Comparison of ENCODE assay signal across 31 cellular contexts in the genomic region with DNA sequence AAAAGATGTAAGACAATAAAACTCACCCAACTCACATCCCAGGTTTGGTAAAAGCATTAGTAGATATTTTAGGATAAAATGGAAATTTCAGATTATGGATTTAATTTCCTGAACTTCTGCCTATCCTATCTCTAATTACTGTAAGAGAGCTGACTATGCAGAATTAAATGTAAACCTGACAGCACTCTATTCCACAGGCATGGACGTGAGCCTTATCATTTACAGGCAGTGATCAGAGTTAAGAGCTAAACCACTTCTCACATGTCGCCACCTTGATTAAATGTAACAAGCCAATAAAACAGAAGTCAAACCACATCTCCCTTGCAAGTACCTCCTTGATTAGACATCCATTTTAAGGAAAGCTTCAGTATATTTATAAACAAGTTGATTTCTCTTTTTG.
"Had no signal": no experiment of that assay in that cellular context is flagged by ENCODE, and none has a peak within 500 bp of the region (broad histone marks: within the 10 kb centered on the region; RNA-seq: fewer than 3 reads in every experiment).

No MANE protein-coding gene starts in this region.

- H3K36me3 Mint-ChIP-seq: activated naive CD4-positive, alpha-beta T cell treated with anti-CD3 and anti-CD28 coated beads, Interleukin-2, amount 10 ng/mL, durations not matched to agents 7 days and 5 days; activated naive CD8-positive, alpha-beta T cell treated with anti-CD3 and anti-CD28 coated beads, Interleukin-2, amount 10 ng/mL, durations not matched to agents 7 days and 5 days; stimulated activated effector memory CD8-positive, alpha-beta T cell treated with anti-CD3 and anti-CD28 coated beads, Interleukin-12 subunit alpha, Interleukin-12 subunit beta, amount 100 ng/mL, for 72 hours had no signal

- ATAC-seq: activated CD4-positive, CD25-positive, alpha-beta regulatory T cell treated with anti-CD3 and anti-CD28 coated beads, Interleukin-2, amount 50 U/mL, for 24 hours; stimulated activated effector memory CD8-positive, alpha-beta T cell treated with anti-CD3 and anti-CD28 coated beads, Interleukin-12 subunit alpha, Interleukin-12 subunit beta, amount 100 ng/mL, for 72 hours had no signal

- H3K27ac Mint-ChIP-seq: activated naive CD4-positive, alpha-beta T cell treated with anti-CD3 and anti-CD28 coated beads, Interleukin-2, amount 10 ng/mL, durations not matched to agents 7 days and 5 days; activated naive CD8-positive, alpha-beta T cell treated with anti-CD3 and anti-CD28 coated beads, Interleukin-2, amount 10 ng/mL, durations not matched to agents 7 days and 5 days; activated T-helper 1 cell treated with anti-CD3 and anti-CD28 coated beads, Interleukin-12 subunit alpha, Interleukin-12 subunit beta, Interleukin-2, Interleukin-4 antibody, amounts not matched to agents 30 ng/mL and 10 ng/mL and 1 ng/mL, durations not matched to agents 14 hours and 24 hours and 36 hours; brain; stimulated activated effector memory CD8-positive, alpha-beta T cell treated with anti-CD3 and anti-CD28 coated beads, Interleukin-12 subunit alpha, Interleukin-12 subunit beta, amount 100 ng/mL, for 72 hours; stimulated activated naive CD8-positive, alpha-beta T cell treated with anti-CD3 and anti-CD28 coated beads, Interleukin-15, Interleukin-2, amounts not matched to agents 100 ng/mL and 50 ng/mL, for 24 hours had no signal

- DNase-seq: activated CD4-positive, alpha-beta T cell treated with anti-CD3 and anti-CD28 coated beads for 48 hours; activated CD4-positive, alpha-beta T cell treated with anti-CD3 and anti-CD28 coated beads, Interleukin-2, amount 50 U/mL, for 48 hours; activated CD8-positive, alpha-beta memory T cell treated with anti-CD3 and anti-CD28 coated beads for 24 hours; activated effector memory CD4-positive, alpha-beta T cell treated with anti-CD3 and anti-CD28 coated beads, Interleukin-2, amount 50 U/mL, for 16 hours; activated naive CD4-positive, alpha-beta T cell treated with anti-CD3 and anti-CD28 coated beads, Interleukin-2, amount 10 ng/mL, durations not matched to agents 7 days and 5 days; activated naive CD8-positive, alpha-beta T cell treated with anti-CD3 and anti-CD28 coated beads, Interleukin-2, amount 10 ng/mL, durations not matched to agents 7 days and 5 days; activated T-cell treated with anti-CD3 and anti-CD28 coated beads, Interleukin-2, amount 50 U/mL, for 1 hour; cortex of kidney; foreskin keratinocyte; heart left ventricle; mammary epithelial cell; ovary; retina; sigmoid colon; small intestine; stimulated activated CD4-positive, alpha-beta T cell treated with anti-CD3 and anti-CD28 coated beads, Interleukin-4, amount 100 ng/mL, for 24 hours; T-helper 2 cell; trophoblast cell; uterus had no signal

- H3K9me3 ChIP-seq: ascending aorta, esophagus muscularis mucosa, heart left ventricle, neutrophil, ovary, prostate gland, sigmoid colon, thoracic aorta, uterus had no signal

- H3K4me1 Mint-ChIP-seq: activated naive CD4-positive, alpha-beta T cell treated with anti-CD3 and anti-CD28 coated beads, Interleukin-2, amount 10 ng/mL, durations not matched to agents 7 days and 5 days; activated naive CD8-positive, alpha-beta T cell treated with anti-CD3 and anti-CD28 coated beads, Interleukin-2, amount 10 ng/mL, durations not matched to agents 7 days and 5 days; stimulated activated effector memory CD8-positive, alpha-beta T cell treated with anti-CD3 and anti-CD28 coated beads, Interleukin-12 subunit alpha, Interleukin-12 subunit beta, amount 100 ng/mL, for 72 hours had no signal

- H3K36me3 ChIP-seq: cardiac muscle cell, ovary, prostate gland, uterus had no signal

- H3K9me3 Mint-ChIP-seq: activated naive CD4-positive, alpha-beta T cell treated with anti-CD3 and anti-CD28 coated beads, Interleukin-2, amount 10 ng/mL, durations not matched to agents 7 days and 5 days; activated naive CD8-positive, alpha-beta T cell treated with anti-CD3 and anti-CD28 coated beads, Interleukin-2, amount 10 ng/mL, durations not matched to agents 7 days and 5 days; activated T-helper 1 cell treated with anti-CD3 and anti-CD28 coated beads, Interleukin-12 subunit alpha, Interleukin-12 subunit beta, Interleukin-2, Interleukin-4 antibody, amounts not matched to agents 30 ng/mL and 10 ng/mL and 1 ng/mL, durations not matched to agents 14 hours and 24 hours and 36 hours; brain; nephron; stimulated activated effector memory CD8-positive, alpha-beta T cell treated with anti-CD3 and anti-CD28 coated beads, Interleukin-12 subunit alpha, Interleukin-12 subunit beta, amount 100 ng/mL, for 72 hours; stimulated activated naive CD8-positive, alpha-beta T cell treated with anti-CD3 and anti-CD28 coated beads, Interleukin-15, Interleukin-2, amounts not matched to agents 100 ng/mL and 50 ng/mL, for 24 hours had no signal

- H3K27ac ChIP-seq: ascending aorta, cardiac muscle cell, esophagus muscularis mucosa, foreskin keratinocyte, heart left ventricle, neutrophil, ovary, prostate gland, sigmoid colon, thoracic aorta, uterus had no signal

- H3K4me3 Mint-ChIP-seq: activated naive CD4-positive, alpha-beta T cell treated with anti-CD3 and anti-CD28 coated beads, Interleukin-2, amount 10 ng/mL, durations not matched to agents 7 days and 5 days; activated naive CD8-positive, alpha-beta T cell treated with anti-CD3 and anti-CD28 coated beads, Interleukin-2, amount 10 ng/mL, durations not matched to agents 7 days and 5 days; activated T-helper 1 cell treated with anti-CD3 and anti-CD28 coated beads, Interleukin-12 subunit alpha, Interleukin-12 subunit beta, Interleukin-2, Interleukin-4 antibody, amounts not matched to agents 30 ng/mL and 10 ng/mL and 1 ng/mL, durations not matched to agents 14 hours and 24 hours and 36 hours; brain; nephron; stimulated activated effector memory CD8-positive, alpha-beta T cell treated with anti-CD3 and anti-CD28 coated beads, Interleukin-12 subunit alpha, Interleukin-12 subunit beta, amount 100 ng/mL, for 72 hours; stimulated activated naive CD8-positive, alpha-beta T cell treated with anti-CD3 and anti-CD28 coated beads, Interleukin-15, Interleukin-2, amounts not matched to agents 100 ng/mL and 50 ng/mL, for 24 hours had no signal

- H3K4me3 ChIP-seq: ascending aorta, cardiac muscle cell, esophagus muscularis mucosa, heart left ventricle, ovary, prostate gland, sigmoid colon, thoracic aorta, uterus had no signal

- H3K27me3 ChIP-seq: ascending aorta, esophagus muscularis mucosa, foreskin keratinocyte, heart left ventricle, neutrophil, ovary, sigmoid colon, uterus had no signal

- H3K4me1 ChIP-seq: uterus had no signal

- H3K27me3 Mint-ChIP-seq: brain had no signal
